8 cellular contexts compared by ENCODE assay signal in genomic region chr7:76461463-76462101, GRCh38. TPM values are rescaled to one million over a fixed set of nuclear protein-coding genes. Genes with fewer than 3 reads are reported as not detected.
A peak's percentile ranks its signal among the peaks of the same experiment; 100 is the strongest.
DNase-seq lines count a peak whose midpoint lies in the region; ATAC-seq and TF ChIP-seq lines count a peak whose summit lies in the region.
"Not testable (repeated sequence)": the region's sequence is repeated elsewhere in the genome, so short reads cannot be mapped to it uniquely, and the experiment has no call there.

Gene DTX2, plus strand, starts transcription at chr7:76461709. Its CDS starts 18,801 bp downstream, at chr7:76480510.

- not testable (repeated sequence) for H2AFZ ChIP-seq in GM23338

- not testable (repeated sequence) for H3K4me2 ChIP-seq in GM23338

- H3K27me3 ChIP-seq in GM23338 (ENCODE audit: insufficient read depth); adrenal gland; thymus (ENCODE audit: control insufficient read depth, insufficient read depth): not testable (repeated sequence)

- not testable (repeated sequence) for H3K79me2 ChIP-seq in GM23338 (replicated peaks; ENCODE audit: insufficient read depth)

- 0% methylated on average over 17 to 19 of the region's 54 CpGs; no CpG with 5 or more reads in 2 of the 4 donors for WGBS in adrenal gland, 4 donors
- WGBS in thymus = under 1% methylated on average over 20 of the region's 54 CpGs

- not testable (repeated sequence) for H3K27ac ChIP-seq in GM23338 (ENCODE audit: low read depth)
- H3K27ac ChIP-seq in adrenal gland (peak within 1 kb of the TSS in 1 of 5 donors; percentile 52), thymus (ENCODE audit: low read depth) (peak within 1 kb of the TSS; percentile 60)

- not testable (repeated sequence) for H3K4me3 Mint-ChIP-seq in GM23338
- peak within 1 kb of the TSS; percentile 53 for H3K4me3 Mint-ChIP-seq in WTC11

- H3K9me2 ChIP-seq in GM23338 (ENCODE audit: insufficient read depth) = not testable (repeated sequence)

- H3F3A ChIP-seq in GM23338 (replicated peaks; ENCODE audit: low read depth) = not testable (repeated sequence)

- POLR2A ChIA-PET in WTC11 (lab: Charles Lee) = not testable (repeated sequence)

- not testable (repeated sequence) for H3K9me3 Mint-ChIP-seq in GM23338, WTC11

- H3K36me3 Mint-ChIP-seq in GM23338 (ENCODE audit: low read depth); WTC11: not testable (repeated sequence)

- H3K27me3 Mint-ChIP-seq in GM23338 (ENCODE audit: insufficient read depth, low read depth, poor library complexity); WTC11 (ENCODE audit: low read depth): not testable (repeated sequence)

- intact Hi-C loops in adrenal gland (cut with DNase I); cardiac septum (cut with DNase I): not testable (repeated sequence)

- TF ChIP-seq POLR2A in adrenal gland (IDR thresholded peaks at IDR 0.05) = not testable (repeated sequence)

- CTCF ChIA-PET in WTC11 (lab: Charles Lee) = not testable (repeated sequence)

- ATAC-seq in GM18499 (IDR thresholded peaks at IDR 0.05; ENCODE audit: insufficient read depth, unreplicated experiment) = peak; percentile 88
- peak; percentile 81 for ATAC-seq in GM23338
- peak; percentile 99 for ATAC-seq in HG03521 (IDR thresholded peaks at IDR 0.05; ENCODE audit: unreplicated experiment)
- peak; percentile 76 for ATAC-seq in WTC11
- peak; percentile 89 for ATAC-seq in omental fat pad (ENCODE audit: low FRiP score)

- H3K4me3 ChIP-seq in GM23338 = peak within 1 kb of the TSS; percentile 54
- H3K4me3 ChIP-seq in adrenal gland = peak within 1 kb of the TSS in 2 of 4 donors; percentile 37 to 49
- peak within 1 kb of the TSS; percentile 48 for H3K4me3 ChIP-seq in thymus (ENCODE audit: low read length)

- not testable (repeated sequence) for H3K27ac Mint-ChIP-seq in GM23338, WTC11

- H3K4me1 ChIP-seq in GM23338 (ENCODE audit: insufficient read depth); adrenal gland (replicated peaks in 1 of 2); thymus (ENCODE audit: control insufficient read depth, insufficient read depth, low read length): not testable (repeated sequence)

- not testable (repeated sequence) for TF ChIP-seq CTCF in GM23338 (conservative IDR thresholded peaks at IDR 0.05; ENCODE audit: low read depth in 2 of 2); WTC11 (IDR thresholded peaks at IDR 0.05); adrenal gland (IDR thresholded peaks at IDR 0.05); omental fat pad (IDR thresholded peaks at IDR 0.05)

- H3K4me1 Mint-ChIP-seq in GM23338, WTC11: not testable (repeated sequence)

- H4K20me1 ChIP-seq in GM23338 (replicated peaks; ENCODE audit: insufficient read depth) = not testable (repeated sequence)

- DNase-seq in GM23338 (ENCODE audit: low spot score); omental fat pad (ENCODE audit: low spot score): not testable (repeated sequence)
- DNase-seq in WTC11 (ENCODE audit: low spot score) = peak; percentile 31
- peak in 2 of 7 donors; percentile 15 to 19 for DNase-seq in adrenal gland
- peak; percentile 78 for DNase-seq in cardiac septum (ENCODE audit: low spot score)

- not testable (repeated sequence) for H3K36me3 ChIP-seq in GM23338 (ENCODE audit: insufficient read depth); adrenal gland (replicated peaks in 1 of 2); thymus (ENCODE audit: control insufficient read depth, insufficient read depth)

- H3K9me3 ChIP-seq in adrenal gland (replicated peaks in 1 of 3); thymus (ENCODE audit: control insufficient read depth): not testable (repeated sequence)

RNA-seq across cellular contexts. Expression of gene DTX2, which starts in this region (rescaled TPM):
- total RNA-seq in GM23338 (2014; rRNA removed; shearing (Covaris generic)) = 72.8 and 77.9 TPM in 2 replicates
- polyA plus RNA-seq in GM23338 (2016; fragmentation: Nextera tagmentation; extraction: Ambion mirVana) = 29.7 and 36.1 TPM in 2 replicates
- 60.9 to 79.2 TPM (median 62.1 TPM) in 3 replicates for total RNA-seq in WTC11 (2021)
- 10 to 100 TPM; 10.2 to 21.7 (median 16.5) TPM for total RNA-seq in adrenal gland
- 10 to 100 TPM in 2 of 3 donors, 1 to 10 TPM in 1; 2.8 to 83.7 (median 23.2) TPM for polyA plus RNA-seq in adrenal gland
- 11.5 TPM for total RNA-seq in cardiac septum
- 10 to 100 TPM; 15.1 to 32.2 (median 22.1) TPM for total RNA-seq in omental fat pad
- 50.3 TPM for polyA plus RNA-seq in thymus
